ENCODE assay signal across 22 cellular contexts in the genomic region with DNA sequence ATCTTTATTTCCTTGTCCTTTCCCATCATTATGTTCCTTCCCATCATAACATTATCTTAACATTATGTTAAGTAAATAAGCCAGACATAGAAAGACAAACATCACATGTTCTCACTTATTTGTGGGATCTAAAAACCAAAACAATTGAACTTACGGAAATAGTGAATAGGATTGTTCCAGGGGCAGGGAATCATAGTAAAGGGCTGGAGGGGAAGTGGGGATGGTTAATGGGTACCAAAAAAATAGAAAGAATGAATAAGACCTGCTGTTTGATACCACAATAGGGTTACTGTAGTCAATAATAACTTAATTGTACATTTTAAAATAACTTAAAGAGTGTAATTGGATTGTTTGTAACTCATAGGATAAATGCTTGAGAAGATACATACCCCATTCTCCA.
"Had no signal": no experiment of that assay in that cellular context is flagged by ENCODE, and none has a peak within 500 bp of the region (broad histone marks: within the 10 kb centered on the region; RNA-seq: fewer than 3 reads in every experiment).

No MANE protein-coding gene starts in this region.

- H3K36me3 Mint-ChIP-seq: immature natural killer cell had no signal

- H3K27me3 Mint-ChIP-seq: activated B cell treated with CpG ODN at 0.5 μM for 24 hours; dendritic cell treated with granulocyte-macrophage colony-stimulating factor and Interleukin-4, amounts not matched to agents 40 ng/mL and 50 ng/mL, for 4 days; T-helper 17 cell had no signal

- ATAC-seq: pancreas, right cardiac atrium, T-helper 17 cell had no signal

- DNase-seq: activated B cell treated with CpG ODN at 0.5 μM for 24 hours; activated CD4-positive, alpha-beta T cell treated with anti-CD3 and anti-CD28 coated beads for 48 hours; activated CD8-positive, alpha-beta memory T cell treated with anti-CD3 and anti-CD28 coated beads, Interleukin-2, amount 50 U/mL, for 4 hours; activated gamma-delta T cell; adrenal gland; brain microvascular endothelial cell; caudate nucleus; effector CD4-positive, alpha-beta T cell; glutamatergic neuron; immature natural killer cell; left ventricle myocardium inferior; pancreas; right cardiac atrium; stimulated activated CD4-positive, alpha-beta T cell treated with anti-CD3 and anti-CD28 coated beads, Interleukin-4, amount 100 ng/mL, for 24 hours; stimulated activated naive CD4-positive, alpha-beta T cell treated with Interleukin-2 at 50 U/mL for 16 hours; T-helper 17 cell; tibial artery had no signal

- H3K4me3 Mint-ChIP-seq: activated B cell treated with CpG ODN at 0.5 μM for 24 hours; dendritic cell treated with granulocyte-macrophage colony-stimulating factor and Interleukin-4, amounts not matched to agents 40 ng/mL and 50 ng/mL, for 4 days; immature natural killer cell; nephron; T-helper 17 cell had no signal

- H3K9me3 ChIP-seq: adrenal gland, ascending aorta, left ventricle myocardium inferior, pancreas, tibial artery had no signal

- H3K9me3 Mint-ChIP-seq: activated B cell treated with CpG ODN at 0.5 μM for 24 hours, immature natural killer cell, nephron had no signal

- H3K27me3 ChIP-seq: adrenal gland, ascending aorta, brain microvascular endothelial cell, foreskin keratinocyte, hepatocyte, pancreas, tibial artery had no signal

- H3K4me1 Mint-ChIP-seq: nephron had no signal

- H3K27ac Mint-ChIP-seq: dendritic cell treated with granulocyte-macrophage colony-stimulating factor and Interleukin-4, amounts not matched to agents 40 ng/mL and 50 ng/mL, for 4 days; immature natural killer cell; nephron; T-helper 17 cell had no signal

- FAIRE-seq: pancreas had no signal

- H3K27ac ChIP-seq: adrenal gland, ascending aorta, brain microvascular endothelial cell, foreskin keratinocyte, hepatocyte, left ventricle myocardium inferior, pancreas, tibial artery had no signal
